ENCODE assay signal across 15 cellular contexts in genomic region chr16:9119795-9120194, GRCh38. TPM values are rescaled to one million over a fixed set of nuclear protein-coding genes. Genes with fewer than 3 reads are reported as not detected.
DNase-seq lines count a peak whose midpoint lies in the region; ATAC-seq and TF ChIP-seq lines count a peak whose summit lies in the region.
"Had no signal": no experiment of that assay in that cellular context is flagged by ENCODE, and none has a peak within 500 bp of the region (broad histone marks: within the 10 kb centered on the region; RNA-seq: fewer than 3 reads in every experiment).

No MANE protein-coding gene starts in this region.

- no peaks in the 10 kb centered on the region for H3K27me3 ChIP-seq in MG63

- no peak for ATAC-seq in HG03520 (IDR thresholded peaks at IDR 0.05; ENCODE audit: unreplicated experiment)

- H3K4me3 ChIP-seq in AG10803 (ENCODE audit: low read length) (no peak overlapping the region), MG63 (no peak overlapping the region), cardiac fibroblast (replicated peaks in 1 of 2; ENCODE audit: low read depth in 2 of 2, low read length in 2 of 2) (no peak overlapping the region)
- H3K4me3 ChIP-seq: thoracic aorta had no signal

- H3K36me3 ChIP-seq in MG63 = peaks cover 89% of the 10 kb centered on the region

- H3K9me3 ChIP-seq in MG63 = no peaks in the 10 kb centered on the region
- H3K9me3 ChIP-seq: thoracic aorta had no signal

- POLR2A ChIA-PET in HEK293T (lab: Yijun Ruan, JAX) = no interaction called here

- CTCF ChIA-PET in HEK293T (lab: Yijun Ruan, JAX) = interaction anchor here (0.6 kb wide), 1 partner anchor 601 kb away, joined by 3 read pairs; no protein-coding TSS in a partner anchor

- DNase-seq in AG10803 (ENCODE audit: low read depth) = peak; percentile 97
- DNase-seq in MG63 = peak; percentile 71
- peak; percentile 93 to 95 for DNase-seq in cardiac fibroblast (ENCODE audit: low read depth in 2 of 2)
- DNase-seq in medulla oblongata (ENCODE audit: extremely low spot score) = peak; percentile 58
- no peak for DNase-seq in NCI-H748 (lab: John Stamatoyannopoulos, UW; ENCODE audit: unreplicated experiment)
- no peak for DNase-seq in SW 1271 (lab: John Stamatoyannopoulos, UW)
- no peak for DNase-seq in HEK293T (ENCODE audit: extremely low spot score)
- DNase-seq: activated T-cell treated with anti-CD3 and anti-CD28 coated beads, Interleukin-2, amount 50 U/mL, for 48 hours; dermis blood vessel endothelial cell; DMS 273 treated with DMSO at 0.1 percent for 48 hours; NCI-H1048; NCI-H774; stimulated activated CD4-positive, alpha-beta T cell treated with anti-CD3 and anti-CD28 coated beads, Interleukin-4, amount 100 ng/mL, for 24 hours had no signal

- TF ChIP-seq CTCF in AG10803 (conservative IDR thresholded peaks at IDR 0.05; ENCODE audit: low read length) (peak; percentile 34), cardiac fibroblast (IDR thresholded peaks at IDR 0.05; ENCODE audit: low read depth, low read length) (no peak)

TF ChIP-seq in HEK293T, 16 proteins besides CTCF, POLR2A, EP300 and RAD21:
- TF ChIP-seq SP1 (IDR thresholded peaks at IDR 0.05) = no peak

RNA-seq across cellular contexts. Expression of gene HAPSTR1, which starts 28.4 kb away (rescaled TPM):
- total RNA-seq in MG63 (2014; rRNA removed; shearing (Covaris generic); ENCODE audit: low replicate concordance) = 41.4 and 44.3 TPM in 2 replicates

Comparison
In these comparisons a context has a peak if more than half of its experiments do, and no peak if none do; other contexts are left out.
1. DNase-seq: peak in AG10803 (single experiment), MG63 (single experiment), cardiac fibroblast (2 of 2) and medulla oblongata (single experiment); none in NCI-H748 (single experiment), SW 1271 (0 of 2) and HEK293T (single experiment).